ENCODE assay signal across 8 cellular contexts in genomic region chr17:74981318-74981978, GRCh38. TPM values are rescaled to one million over a fixed set of nuclear protein-coding genes. Genes with fewer than 3 reads are reported as not detected.
DNase-seq lines count a peak whose midpoint lies in the region; ATAC-seq lines count a peak whose summit lies in the region.

No MANE protein-coding gene starts in this region.

- no peak for DNase-seq in activated naive CD8-positive, alpha-beta T cell treated with anti-CD3 and anti-CD28 coated beads, Interleukin-2, amount 10 ng/mL, durations not matched to agents 7 days and 5 days
- DNase-seq in NCI-H2196 treated with DMSO at 0.1 percent for 48 hours (lab: John Stamatoyannopoulos, UW; ENCODE audit: unreplicated experiment) (no peak), SHP77 (lab: John Stamatoyannopoulos, UW) (no peak), DMS53 treated with DMSO at 0.1 percent for 48 hours (lab: John Stamatoyannopoulos, UW; ENCODE audit: unreplicated experiment) (no peak)

- H3K36me3 Mint-ChIP-seq in activated naive CD8-positive, alpha-beta T cell treated with anti-CD3 and anti-CD28 coated beads, Interleukin-2, amount 10 ng/mL, durations not matched to agents 7 days and 5 days = no peaks in the 10 kb centered on the region
- no peaks in the 10 kb centered on the region for H3K36me3 Mint-ChIP-seq in stimulated activated naive CD8-positive, alpha-beta T cell treated with anti-CD3 and anti-CD28 coated beads, Interleukin-15, Interleukin-2, amounts not matched to agents 100 ng/mL and 50 ng/mL, for 24 hours (ENCODE audit: low read depth)

- H3K27ac Mint-ChIP-seq in activated naive CD8-positive, alpha-beta T cell treated with anti-CD3 and anti-CD28 coated beads, Interleukin-2, amount 10 ng/mL, durations not matched to agents 7 days and 5 days = peak overlapping the region; percentile 66
- peak overlapping the region; percentile 74 for H3K27ac Mint-ChIP-seq in stimulated activated naive CD8-positive, alpha-beta T cell treated with anti-CD3 and anti-CD28 coated beads, Interleukin-15, Interleukin-2, amounts not matched to agents 100 ng/mL and 50 ng/mL, for 24 hours

- H3K27ac ChIP-seq in HUES6 (ENCODE audit: low read depth, low read length) = peak overlapping the region; percentile 54; the same call in 1 of the 2 replicates
- peak overlapping the region; percentile 67 for H3K27ac ChIP-seq in iPS-20b (ENCODE audit: low read length)

- H3K9me3 ChIP-seq in HUES6 (ENCODE audit: control insufficient read depth, insufficient read depth, low read depth, low read length) (no peaks in the 10 kb centered on the region), iPS-20b (ENCODE audit: insufficient read depth, low read depth, low read length) (no peaks in the 10 kb centered on the region)

- H3K27me3 ChIP-seq in HUES6 (ENCODE audit: control insufficient read depth, insufficient read depth, low read length) (peaks cover 10% of the 10 kb centered on the region; the same call in 1 of the 2 replicates), iPS-20b (ENCODE audit: insufficient read depth, low read length) (peaks cover 5% of the 10 kb centered on the region)

- peaks cover 9% of the 10 kb centered on the region for H3K4me1 Mint-ChIP-seq in activated naive CD8-positive, alpha-beta T cell treated with anti-CD3 and anti-CD28 coated beads, Interleukin-2, amount 10 ng/mL, durations not matched to agents 7 days and 5 days
- H3K4me1 Mint-ChIP-seq in stimulated activated naive CD8-positive, alpha-beta T cell treated with anti-CD3 and anti-CD28 coated beads, Interleukin-15, Interleukin-2, amounts not matched to agents 100 ng/mL and 50 ng/mL, for 24 hours (ENCODE audit: low read depth) = peaks cover 13% of the 10 kb centered on the region

- H3K9ac ChIP-seq in HUES6 (ENCODE audit: low read length) (peak overlapping the region; percentile 78), iPS-20b (ENCODE audit: low read depth, low read length) (peak overlapping the region; percentile 83; the same call in 1 of the 2 replicates)

- ATAC-seq in activated naive CD8-positive, alpha-beta T cell treated with anti-CD3 and anti-CD28 coated beads, Interleukin-2, amount 10 ng/mL, durations not matched to agents 7 days and 5 days (ENCODE audit: low read depth) = peak; percentile 9
- ATAC-seq in GM18861 (IDR thresholded peaks at IDR 0.05; ENCODE audit: unreplicated experiment) = no peak

- H3K9me3 Mint-ChIP-seq in activated naive CD8-positive, alpha-beta T cell treated with anti-CD3 and anti-CD28 coated beads, Interleukin-2, amount 10 ng/mL, durations not matched to agents 7 days and 5 days = no peaks in the 10 kb centered on the region
- no peaks in the 10 kb centered on the region for H3K9me3 Mint-ChIP-seq in stimulated activated naive CD8-positive, alpha-beta T cell treated with anti-CD3 and anti-CD28 coated beads, Interleukin-15, Interleukin-2, amounts not matched to agents 100 ng/mL and 50 ng/mL, for 24 hours

- POLR2A ChIA-PET in activated naive CD8-positive, alpha-beta T cell treated with anti-CD3 and anti-CD28 coated beads, Interleukin-2, amount 10 ng/mL, durations not matched to agents 7 days and 5 days (lab: Charles Lee) = no interaction called here

- H3K4me3 Mint-ChIP-seq in activated naive CD8-positive, alpha-beta T cell treated with anti-CD3 and anti-CD28 coated beads, Interleukin-2, amount 10 ng/mL, durations not matched to agents 7 days and 5 days = peak overlapping the region; percentile 87
- H3K4me3 Mint-ChIP-seq in stimulated activated naive CD8-positive, alpha-beta T cell treated with anti-CD3 and anti-CD28 coated beads, Interleukin-15, Interleukin-2, amounts not matched to agents 100 ng/mL and 50 ng/mL, for 24 hours = peak overlapping the region; percentile 84

- peak overlapping the region; percentile 97 for H3K4me3 ChIP-seq in HUES6 (ENCODE audit: low read depth, low read length)
- peak overlapping the region; percentile 86 for H3K4me3 ChIP-seq in iPS-20b (ENCODE audit: low read length)

- H3K4me1 ChIP-seq in HUES6 (ENCODE audit: control insufficient read depth, insufficient read depth, low read length) (peaks cover 17% of the 10 kb centered on the region), iPS-20b (ENCODE audit: insufficient read depth, low read length) (peaks cover 5% of the 10 kb centered on the region)

- peaks cover 57% of the 10 kb centered on the region for H3K27me3 Mint-ChIP-seq in activated naive CD8-positive, alpha-beta T cell treated with anti-CD3 and anti-CD28 coated beads, Interleukin-2, amount 10 ng/mL, durations not matched to agents 7 days and 5 days
- H3K27me3 Mint-ChIP-seq in stimulated activated naive CD8-positive, alpha-beta T cell treated with anti-CD3 and anti-CD28 coated beads, Interleukin-15, Interleukin-2, amounts not matched to agents 100 ng/mL and 50 ng/mL, for 24 hours = peaks cover 15% of the 10 kb centered on the region

- H3K36me3 ChIP-seq in HUES6 (ENCODE audit: control insufficient read depth, insufficient read depth, low read length) (no peaks in the 10 kb centered on the region), iPS-20b (ENCODE audit: insufficient read depth, low read depth, low read length) (no peaks in the 10 kb centered on the region)

RNA-seq across cellular contexts. Expression of gene CDR2L, which starts 6.0 kb away (rescaled TPM):
- total RNA-seq in activated naive CD8-positive, alpha-beta T cell treated with anti-CD3 and anti-CD28 coated beads, Interleukin-2, amount 10 ng/mL, durations not matched to agents 7 days and 5 days = under 1 TPM; 0.11 to 0.14 TPM

RNA-seq across cellular contexts. Expression of gene HID1, which starts 8.9 kb away (rescaled TPM):
- 1 to 10 TPM; 3.6 to 3.9 TPM for total RNA-seq in activated naive CD8-positive, alpha-beta T cell treated with anti-CD3 and anti-CD28 coated beads, Interleukin-2, amount 10 ng/mL, durations not matched to agents 7 days and 5 days

RNA-seq across cellular contexts. Expression of gene MRPL58, which starts 31.0 kb away (rescaled TPM):
- total RNA-seq in activated naive CD8-positive, alpha-beta T cell treated with anti-CD3 and anti-CD28 coated beads, Interleukin-2, amount 10 ng/mL, durations not matched to agents 7 days and 5 days = 10 to 100 TPM; 32.2 to 36.2 TPM

RNA-seq across cellular contexts. Expression of gene OTOP3, which starts 45.8 kb away (rescaled TPM):
- not detected for total RNA-seq in activated naive CD8-positive, alpha-beta T cell treated with anti-CD3 and anti-CD28 coated beads, Interleukin-2, amount 10 ng/mL, durations not matched to agents 7 days and 5 days

RNA-seq across cellular contexts. Expression of gene OTOP2, which starts 57.4 kb away (rescaled TPM):
- not detected for total RNA-seq in activated naive CD8-positive, alpha-beta T cell treated with anti-CD3 and anti-CD28 coated beads, Interleukin-2, amount 10 ng/mL, durations not matched to agents 7 days and 5 days
